In the genomic region with DNA sequence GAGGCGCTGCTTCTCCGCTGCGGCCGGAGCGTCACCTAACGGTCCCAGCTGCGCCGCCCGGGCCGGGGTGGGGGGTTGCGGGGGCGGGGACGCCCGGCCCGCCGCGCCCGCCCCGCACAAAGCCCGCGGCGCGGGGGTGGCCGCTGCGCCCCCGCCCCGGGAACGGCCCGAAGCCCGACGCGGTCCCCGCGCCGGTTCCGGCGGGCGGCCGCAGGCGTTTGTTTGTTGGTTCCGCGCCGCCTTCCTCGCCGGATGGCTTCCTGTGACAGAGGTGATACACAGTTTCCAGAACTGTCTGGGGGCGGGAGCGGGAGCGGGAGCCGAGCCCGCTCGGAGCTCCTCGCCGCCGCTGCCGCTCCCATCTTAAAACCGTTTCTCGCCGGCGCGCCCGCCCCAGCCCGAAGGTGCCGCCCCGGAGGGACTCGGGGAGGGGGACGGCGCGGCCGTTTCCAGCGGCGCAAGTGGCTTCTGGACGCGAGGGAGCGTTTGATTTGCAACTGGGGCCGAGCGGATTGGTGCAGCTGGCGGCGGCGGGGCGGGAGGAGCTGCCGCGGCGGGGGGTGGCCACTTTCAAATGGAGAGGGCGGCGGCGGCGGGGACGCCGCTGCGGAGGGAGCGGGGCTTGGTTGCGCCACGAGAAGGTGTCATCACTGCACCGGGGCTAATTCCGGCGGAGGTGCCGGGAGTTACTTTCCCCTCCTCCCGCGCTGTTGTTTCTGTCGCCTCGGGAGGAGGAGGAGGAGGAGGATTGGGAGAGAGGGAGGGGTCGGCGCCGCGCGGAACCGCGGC, we compare ENCODE assay signal across 8 cellular contexts. TPM values are rescaled to one million over a fixed set of nuclear protein-coding genes. Genes with fewer than 3 reads are reported as not detected.
DNase-seq lines count a peak whose midpoint lies in the region; ATAC-seq and TF ChIP-seq lines count a peak whose summit lies in the region.

No MANE protein-coding gene starts in this region.

- intact Hi-C loops in CD8-positive, alpha-beta T cell (cut with DNase I, micrococcal nuclease), result loop anchor here (1.0 to 5.0 kb wide), 7 partner anchors 43 to 846 kb away; a partner anchor contains a TSS

- H3K9me3 Mint-ChIP-seq in CD8-positive, alpha-beta T cell, result no peaks in the 10 kb centered on the region
- H3K9me3 Mint-ChIP-seq in activated CD4-positive, alpha-beta memory T cell treated with anti-CD3 and anti-CD28 coated beads, Interleukin-2, amount 10 ng/mL, durations not matched to agents 7 days and 5 days, result no peaks in the 10 kb centered on the region

- H3K27me3 ChIP-seq in CD8-positive, alpha-beta T cell (ENCODE audit: insufficient read depth, low read length), result no peaks in the 10 kb centered on the region

- H3K4me1 ChIP-seq in CD8-positive, alpha-beta T cell (ENCODE audit: insufficient read depth, low read length), result peaks cover 16% of the 10 kb centered on the region

- DNase-seq in CD8-positive, alpha-beta T cell, result peak; percentile 50 to 81 (median 77)
- DNase-seq in NCI-H748 treated with DMSO at 0.1 percent for 48 hours (lab: John Stamatoyannopoulos, UW) (peak; percentile 49), ecto neural progenitor cell (ENCODE audit: low spot score) (peak; percentile 94), lung microvascular endothelial cell (ENCODE audit: low read depth in 2 of 2) (peak; percentile 92 to 93)
- peak; percentile 89 for DNase-seq in activated CD4-positive, alpha-beta memory T cell treated with anti-CD3 and anti-CD28 coated beads, Interleukin-2, amount 10 ng/mL, durations not matched to agents 7 days and 5 days
- DNase-seq in stimulated activated CD4-positive, alpha-beta T cell treated with anti-CD3 and anti-CD28 coated beads, TNF-alpha, amount 100 ng/mL, for 48 hours (ENCODE audit: low read depth in 3 of 3), result peak; percentile 72 to 82 (median 80)

- no peaks in the 10 kb centered on the region for H3K36me3 ChIP-seq in CD8-positive, alpha-beta T cell (ENCODE audit: insufficient read depth, low read length)

- CTCF ChIA-PET in CD8-positive, alpha-beta T cell (lab: Charles Lee), result interaction anchor here (1.3 to 1.8 kb wide), 3 partner anchors 43 to 51 kb away, joined by 3 to 7 read pairs (median 6); no protein-coding TSS in a partner anchor
- CTCF ChIA-PET in activated CD4-positive, alpha-beta memory T cell treated with anti-CD3 and anti-CD28 coated beads, Interleukin-2, amount 10 ng/mL, durations not matched to agents 7 days and 5 days (lab: Charles Lee), result interaction anchor here (0.8 to 2.0 kb wide), 7 partner anchors 9 to 287 kb away, joined by 3 to 16 read pairs (median 6); a partner anchor contains a TSS

- peak overlapping the region; percentile 95 for H3K27ac ChIP-seq in CD8-positive, alpha-beta T cell (ENCODE audit: low read depth, low read length)

- peak overlapping the region; percentile 93 for H3K4me3 ChIP-seq in CD8-positive, alpha-beta T cell (ENCODE audit: low read depth, low read length)

- H3K4me1 Mint-ChIP-seq in CD8-positive, alpha-beta T cell (ENCODE audit: low read depth), result peaks cover 38% of the 10 kb centered on the region
- peaks cover 36% of the 10 kb centered on the region for H3K4me1 Mint-ChIP-seq in activated CD4-positive, alpha-beta memory T cell treated with anti-CD3 and anti-CD28 coated beads, Interleukin-2, amount 10 ng/mL, durations not matched to agents 7 days and 5 days

- no peak for TF ChIP-seq CTCF in CD8-positive, alpha-beta T cell (IDR thresholded peaks at IDR 0.05)

- H3K27me3 Mint-ChIP-seq in CD8-positive, alpha-beta T cell (ENCODE audit: low read depth), result no peaks in the 10 kb centered on the region
- H3K27me3 Mint-ChIP-seq in activated CD4-positive, alpha-beta memory T cell treated with anti-CD3 and anti-CD28 coated beads, Interleukin-2, amount 10 ng/mL, durations not matched to agents 7 days and 5 days, result no peaks in the 10 kb centered on the region

- H3K9me3 ChIP-seq in CD8-positive, alpha-beta T cell (ENCODE audit: low read length), result no peaks in the 10 kb centered on the region

- POLR2A ChIA-PET in CD8-positive, alpha-beta T cell (lab: Charles Lee), result interaction anchor here (0.7 to 2.6 kb wide), 16 partner anchors 10 to 846 kb away, joined by 3 to 20 read pairs (median 4); a partner anchor contains a TSS
- POLR2A ChIA-PET in activated CD4-positive, alpha-beta memory T cell treated with anti-CD3 and anti-CD28 coated beads, Interleukin-2, amount 10 ng/mL, durations not matched to agents 7 days and 5 days (lab: Charles Lee), result interaction anchor here (0.6 to 4.6 kb wide), 27 partner anchors 8 to 931 kb away, joined by 3 to 140 read pairs (median 6); a partner anchor contains a TSS

- H3K4me3 Mint-ChIP-seq in CD8-positive, alpha-beta T cell, result peak overlapping the region; percentile 97
- peak overlapping the region; percentile 86 for H3K4me3 Mint-ChIP-seq in activated CD4-positive, alpha-beta memory T cell treated with anti-CD3 and anti-CD28 coated beads, Interleukin-2, amount 10 ng/mL, durations not matched to agents 7 days and 5 days

- peak; percentile 37 for ATAC-seq in CD8-positive, alpha-beta T cell
- ATAC-seq in GM19452 (IDR thresholded peaks at IDR 0.05; ENCODE audit: unreplicated experiment), result peak; percentile 48
- ATAC-seq in HG03571 (IDR thresholded peaks at IDR 0.05; ENCODE audit: unreplicated experiment), result peak; percentile 48

- peak overlapping the region; percentile 90 for H3K27ac Mint-ChIP-seq in CD8-positive, alpha-beta T cell
- peak overlapping the region; percentile 99 for H3K27ac Mint-ChIP-seq in activated CD4-positive, alpha-beta memory T cell treated with anti-CD3 and anti-CD28 coated beads, Interleukin-2, amount 10 ng/mL, durations not matched to agents 7 days and 5 days

- H3K36me3 Mint-ChIP-seq in CD8-positive, alpha-beta T cell, result peaks cover 15% of the 10 kb centered on the region
- H3K36me3 Mint-ChIP-seq in activated CD4-positive, alpha-beta memory T cell treated with anti-CD3 and anti-CD28 coated beads, Interleukin-2, amount 10 ng/mL, durations not matched to agents 7 days and 5 days (ENCODE audit: low read depth), result peaks cover 8% of the 10 kb centered on the region

RNA-seq across cellular contexts. Expression of a gene that starts 2.3 kb away (rescaled TPM):
- total RNA-seq in CD8-positive, alpha-beta T cell, result 10 to 100 TPM; 77.5 to 82.2 TPM
- 10 to 100 TPM; 29.6 to 32.7 TPM for total RNA-seq in activated CD4-positive, alpha-beta memory T cell treated with anti-CD3 and anti-CD28 coated beads, Interleukin-2, amount 10 ng/mL, durations not matched to agents 7 days and 5 days
- 6.9 and 8.1 TPM in 2 replicates for total RNA-seq in lung microvascular endothelial cell

Comparison
In these comparisons a context has a peak if more than half of its experiments do, and no peak if none do; other contexts are left out.
1. Peak in every context shown above with its lines: DNase-seq, ATAC-seq, H3K4me3 ChIP-seq and H3K27ac ChIP-seq.